In genomic region chr20:31868853-31869672, GRCh38 we compare ENCODE assay signal across 2 cellular contexts.
TF ChIP-seq lines count a peak whose summit lies in the region.

No MANE protein-coding gene starts in this region.

TF ChIP-seq in K562, 482 proteins besides CTCF, POLR2A, EP300 and RAD21:
- TF ChIP-seq ZNF586 (CRISPR knock-in tag; conservative IDR thresholded peaks at IDR 0.05) (no peak), ZKSCAN1 (IDR thresholded peaks at IDR 0.05; ENCODE audit: low read depth, low read length) (no peak), RBM34 (IDR thresholded peaks at IDR 0.05; ENCODE audit: borderline replicate concordance, insufficient read depth, low read length) (no peak), WHSC1 (IDR thresholded peaks at IDR 0.05; ENCODE audit: low read length) (no peak), NR3C1 (CRISPR knock-in tag; IDR thresholded peaks at IDR 0.05) (no peak), ZNF224 (CRISPR knock-in tag; IDR thresholded peaks at IDR 0.05) (no peak)

TF ChIP-seq in HEK293T, 16 proteins besides CTCF, POLR2A, EP300 and RAD21:
- no peak for TF ChIP-seq TARDBP (IDR thresholded peaks at IDR 0.05)
- TF ChIP-seq FOXA1 (IDR thresholded peaks at IDR 0.05) = no peak
- TF ChIP-seq NFRKB (IDR thresholded peaks at IDR 0.05) = no peak
- no peak for TF ChIP-seq LEF1 (IDR thresholded peaks at IDR 0.05; ENCODE audit: borderline replicate concordance)
- no peak for TF ChIP-seq L3MBTL2 (conservative IDR thresholded peaks at IDR 0.05)
